Comparison of ENCODE assay signal across 22 cellular contexts in the genomic region with DNA sequence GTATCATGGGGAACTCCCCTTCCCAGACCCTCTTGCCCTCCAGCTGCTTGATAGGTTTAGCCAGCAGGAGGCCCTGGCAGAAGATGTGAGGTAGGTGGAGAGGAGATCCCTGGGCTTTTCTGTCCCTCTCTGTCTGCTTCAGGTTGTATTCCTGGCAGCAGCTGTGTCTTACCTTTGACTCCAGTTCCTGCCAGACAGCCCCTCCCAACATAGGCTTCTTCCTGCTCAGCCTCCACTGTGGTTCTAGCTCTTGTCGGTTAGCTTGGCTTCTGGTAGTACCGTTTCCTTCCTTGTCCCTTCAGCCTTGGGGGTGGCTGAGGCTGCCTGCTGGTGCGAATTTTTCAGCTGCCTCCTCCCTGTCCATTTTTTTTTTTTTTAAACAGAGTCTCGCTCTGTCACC.
DNase-seq lines count a peak whose midpoint lies in the region; ATAC-seq and TF ChIP-seq lines count a peak whose summit lies in the region.
"Had no signal": no experiment of that assay in that cellular context is flagged by ENCODE, and none has a peak within 500 bp of the region (broad histone marks: within the 10 kb centered on the region; RNA-seq: fewer than 3 reads in every experiment).

No MANE protein-coding gene starts in this region.

- no peaks in the 10 kb centered on the region for H3K36me3 Mint-ChIP-seq in activated naive CD4-positive, alpha-beta T cell treated with anti-CD3 and anti-CD28 coated beads, Interleukin-2, amount 10 ng/mL, durations not matched to agents 7 days and 5 days

- H3K4me1 Mint-ChIP-seq in activated naive CD4-positive, alpha-beta T cell treated with anti-CD3 and anti-CD28 coated beads, Interleukin-2, amount 10 ng/mL, durations not matched to agents 7 days and 5 days, result peaks cover 19% of the 10 kb centered on the region

- ATAC-seq in GM19395 (IDR thresholded peaks at IDR 0.05; ENCODE audit: unreplicated experiment), result no peak
- ATAC-seq: activated naive CD8-positive, alpha-beta T cell treated with anti-CD3 and anti-CD28 coated beads, Interleukin-2, amount 50 U/mL, for 24 hours; esophagus mucosa had no signal

- no peak overlapping the region for H3K4me3 Mint-ChIP-seq in activated naive CD4-positive, alpha-beta T cell treated with anti-CD3 and anti-CD28 coated beads, Interleukin-2, amount 10 ng/mL, durations not matched to agents 7 days and 5 days
- H3K4me3 Mint-ChIP-seq: activated naive CD8-positive, alpha-beta T cell treated with anti-CD3 and anti-CD28 coated beads, Interleukin-2, amount 50 U/mL, for 24 hours; activated T-cell treated with anti-CD3 and anti-CD28 coated beads, Interleukin-2, amount 50 U/mL, for 4 hours had no signal

- TF ChIP-seq CTCF in Loucy (conservative IDR thresholded peaks at IDR 0.05; ENCODE audit: low read length), result no peak

- no peaks in the 10 kb centered on the region for H3K9me2 ChIP-seq in Loucy (replicated peaks; ENCODE audit: low read depth, low read length)

- H3K79me2 ChIP-seq in Loucy (ENCODE audit: insufficient read depth, low read length), result no peaks in the 10 kb centered on the region
- H3K79me2 ChIP-seq: hepatocyte had no signal

- peak overlapping the region; percentile 59 for H3K9ac ChIP-seq in Loucy (ENCODE audit: low read depth, low read length, poor library complexity, severe bottlenecking)

- peak overlapping the region; percentile 33 for H3K4me3 ChIP-seq in Loucy (ENCODE audit: low read length, poor library complexity, severe bottlenecking)
- H3K4me3 ChIP-seq: hepatocyte, sigmoid colon had no signal

- H3K27ac Mint-ChIP-seq in activated naive CD4-positive, alpha-beta T cell treated with anti-CD3 and anti-CD28 coated beads, Interleukin-2, amount 10 ng/mL, durations not matched to agents 7 days and 5 days, result peak overlapping the region; percentile 47
- H3K27ac Mint-ChIP-seq: activated naive CD8-positive, alpha-beta T cell treated with anti-CD3 and anti-CD28 coated beads, Interleukin-2, amount 50 U/mL, for 24 hours had no signal

- no peaks in the 10 kb centered on the region for H3K36me3 ChIP-seq in Loucy (ENCODE audit: insufficient read depth, low read length)
- H3K36me3 ChIP-seq: sigmoid colon had no signal

- peak; percentile 68 for DNase-seq in activated naive CD4-positive, alpha-beta T cell treated with anti-CD3 and anti-CD28 coated beads, Interleukin-2, amount 10 ng/mL, durations not matched to agents 7 days and 5 days
- DNase-seq in activated naive CD4-positive, alpha-beta T cell treated with anti-CD3 and anti-CD28 coated beads, Interleukin-2, amount 50 U/mL, for 16 hours, result no peak
- DNase-seq in central memory CD4-positive, alpha-beta T cell, result peak; percentile 40
- peak; percentile 53 for DNase-seq in ureter (ENCODE audit: low spot score)
- DNase-seq in MV-4-11 (lab: John Stamatoyannopoulos, UW), result no peak
- no peak for DNase-seq in SIG-M5 (lab: John Stamatoyannopoulos, UW)
- DNase-seq: activated naive CD8-positive, alpha-beta T cell treated with anti-CD3 and anti-CD28 coated beads, Interleukin-2, amount 50 U/mL, for 24 hours; activated T-cell treated with anti-CD3 and anti-CD28 coated beads, Interleukin-2, amount 50 U/mL, for 4 hours; DMS79; effector CD4-positive, alpha-beta T cell; foreskin melanocyte; Karpas-422; NCI-H1048; NCI-H187; NCI-H2227 treated with DMSO at 0.1 percent for 48 hours; NCI-H774; sigmoid colon; stimulated activated CD4-positive, alpha-beta T cell treated with anti-CD3 and anti-CD28 coated beads, Interleukin-15, amount 100 ng/mL, for 24 hours had no signal

- peak overlapping the region; percentile 67; the same call in 1 of the 2 replicates for H2AFZ ChIP-seq in Loucy (ENCODE audit: low read length)
- H2AFZ ChIP-seq: hepatocyte had no signal

- H3K9me3 ChIP-seq in Loucy (ENCODE audit: insufficient read depth, low read depth, low read length), result no peaks in the 10 kb centered on the region
- H3K9me3 ChIP-seq: sigmoid colon had no signal

- H3K9me3 Mint-ChIP-seq in activated naive CD4-positive, alpha-beta T cell treated with anti-CD3 and anti-CD28 coated beads, Interleukin-2, amount 10 ng/mL, durations not matched to agents 7 days and 5 days, result peaks cover 5% of the 10 kb centered on the region
- H3K9me3 Mint-ChIP-seq: activated naive CD8-positive, alpha-beta T cell treated with anti-CD3 and anti-CD28 coated beads, Interleukin-2, amount 50 U/mL, for 24 hours had no signal

- H3K4me1 ChIP-seq in Loucy (ENCODE audit: insufficient read depth, low read length, poor library complexity, severe bottlenecking), result peaks cover 29% of the 10 kb centered on the region
- H3K4me1 ChIP-seq: sigmoid colon had no signal

- no peaks in the 10 kb centered on the region for H3K27me3 ChIP-seq in Loucy (ENCODE audit: insufficient read depth, low read length, poor library complexity, severe bottlenecking)
- H3K27me3 ChIP-seq: sigmoid colon had no signal

- H3K27me3 Mint-ChIP-seq in activated naive CD4-positive, alpha-beta T cell treated with anti-CD3 and anti-CD28 coated beads, Interleukin-2, amount 10 ng/mL, durations not matched to agents 7 days and 5 days, result peaks cover 20% of the 10 kb centered on the region

- no peaks in the 10 kb centered on the region for H3F3A ChIP-seq in Loucy (ENCODE audit: low read depth)

- CTCF ChIA-PET in activated naive CD4-positive, alpha-beta T cell treated with anti-CD3 and anti-CD28 coated beads, Interleukin-2, amount 10 ng/mL, durations not matched to agents 7 days and 5 days (lab: Charles Lee), result interaction anchor here (0.6 to 2.5 kb wide), 7 partner anchors 12 to 298 kb away, joined by 3 to 10 read pairs (median 6); no protein-coding TSS in a partner anchor

- H4K20me1 ChIP-seq in Loucy (ENCODE audit: insufficient read depth, low read length, poor library complexity, severe bottlenecking), result no peaks in the 10 kb centered on the region

- H3K4me2 ChIP-seq in Loucy (ENCODE audit: low read depth, low read length, poor library complexity, severe bottlenecking), result peak overlapping the region; percentile 67
- H3K4me2 ChIP-seq: hepatocyte had no signal

Comparison
In these comparisons a context has a peak if more than half of its experiments do, and no peak if none do; other contexts are left out.
1. DNase-seq: peak in activated naive CD4-positive, alpha-beta T cell treated with anti-CD3 and anti-CD28 coated beads, Interleukin-2, amount 10 ng/mL, durations not matched to agents 7 days and 5 days (single experiment), central memory CD4-positive, alpha-beta T cell (single experiment) and ureter (single experiment); none in activated naive CD4-positive, alpha-beta T cell treated with anti-CD3 and anti-CD28 coated beads, Interleukin-2, amount 50 U/mL, for 16 hours (single experiment), MV-4-11 (single experiment) and SIG-M5 (single experiment).